In genomic region chr2:177147834-177148233, GRCh38 we compare ENCODE assay signal across 10 cellular contexts.
DNase-seq lines count a peak whose midpoint lies in the region; FAIRE-seq and TF ChIP-seq lines count a peak whose summit lies in the region.
"Had no signal": no experiment of that assay in that cellular context is flagged by ENCODE, and none has a peak within 500 bp of the region (broad histone marks: within the 10 kb centered on the region; RNA-seq: fewer than 3 reads in every experiment).

No MANE protein-coding gene starts in this region.

- H3K4me1 Mint-ChIP-seq in osteocyte (ENCODE audit: unreplicated experiment): peaks cover 12% of the 10 kb centered on the region

- 15 to 25% (median 17%) methylated on average over 11 of the region's 11 CpGs for WGBS in small intestine, 3 donors

- H3K9me3 ChIP-seq in small intestine (ENCODE audit: control insufficient read depth, low read depth): no peaks in the 10 kb centered on the region
- H3K9me3 ChIP-seq: SJCRH30, testis had no signal

- no peak overlapping the region for H3K27ac ChIP-seq in small intestine (ENCODE audit: low read depth in 1 of 2, low read length in 1 of 2)
- H3K27ac ChIP-seq: SJCRH30 had no signal

- peak; percentile 18 for DNase-seq in NCI-H748 (lab: John Stamatoyannopoulos, UW; ENCODE audit: unreplicated experiment)
- DNase-seq in NCI-H748 treated with DMSO at 0.1 percent for 48 hours (lab: John Stamatoyannopoulos, UW): no peak
- DNase-seq in NCI-H146 (lab: John Stamatoyannopoulos, UW): peak; percentile 51
- DNase-seq in cerebellar cortex (ENCODE audit: low spot score): peak; percentile 35
- DNase-seq in osteocyte (ENCODE audit: extremely low spot score, unreplicated experiment): no peak
- DNase-seq in iPS-NIHi7 (ENCODE audit: extremely low spot score): no peak
- no peak for DNase-seq in small intestine
- no peak for DNase-seq in NCI-H2107 (lab: John Stamatoyannopoulos, UW)
- DNase-seq: testis had no signal

- peaks cover 82% of the 10 kb centered on the region for H3K27me3 Mint-ChIP-seq in osteocyte (ENCODE audit: unreplicated experiment)

- no peak for FAIRE-seq in small intestine (lab: Jason Lieb, UNC)

- H3K4me1 ChIP-seq in small intestine (ENCODE audit: control insufficient read depth in 2 of 2, insufficient read depth in 1 of 2, low read depth in 1 of 2, low read length in 1 of 2): peaks cover 0 to 2% of the 10 kb centered on the region in 2 donors

- H3K4me3 Mint-ChIP-seq in osteocyte (ENCODE audit: unreplicated experiment): peak overlapping the region; percentile 81

- H3K36me3 Mint-ChIP-seq in osteocyte (ENCODE audit: unreplicated experiment): no peaks in the 10 kb centered on the region

- H3K27me3 ChIP-seq in small intestine (ENCODE audit: control insufficient read depth in 2 of 2, insufficient read depth in 2 of 2, low read length in 2 of 2): peaks cover 0 to 8% of the 10 kb centered on the region in 2 donors
- H3K27me3 ChIP-seq: testis had no signal

- TF ChIP-seq CTCF in osteocyte (IDR thresholded peaks at IDR 0.05): no peak

- no peaks in the 10 kb centered on the region for H3K36me3 ChIP-seq in small intestine (ENCODE audit: control insufficient read depth in 2 of 2, insufficient read depth in 2 of 2, low read length in 2 of 2)
- H3K36me3 ChIP-seq: SJCRH30 had no signal

- no peak overlapping the region for H3K27ac Mint-ChIP-seq in osteocyte (ENCODE audit: unreplicated experiment)

- H3K9me3 Mint-ChIP-seq in osteocyte (ENCODE audit: unreplicated experiment): no peaks in the 10 kb centered on the region

- H3K4me3 ChIP-seq in small intestine (ENCODE audit: low read depth in 1 of 2, low read length in 2 of 2): no peak overlapping the region

Comparison
In these comparisons a context has a peak if more than half of its experiments do, and no peak if none do; other contexts are left out.
1. DNase-seq: peak in NCI-H748 (single experiment), NCI-H146 (single experiment) and cerebellar cortex (single experiment); none in NCI-H748 treated with DMSO at 0.1 percent for 48 hours (single experiment), osteocyte (single experiment), iPS-NIHi7 (single experiment), small intestine (single experiment) and NCI-H2107 (single experiment).